In genomic region chr22:45962431-45962712, GRCh38 we compare ENCODE assay signal across 37 cellular contexts. TPM values are rescaled to one million over a fixed set of nuclear protein-coding genes. Genes with fewer than 3 reads are reported as not detected.
"Had no signal": no experiment of that assay in that cellular context is flagged by ENCODE, and none has a peak within 500 bp of the region (broad histone marks: within the 10 kb centered on the region; RNA-seq: fewer than 3 reads in every experiment).

No MANE protein-coding gene starts in this region.

- H3K4me1 Mint-ChIP-seq: activated B cell treated with CpG ODN at 0.5 μM for 24 hours; activated CD4-positive, alpha-beta T cell treated with anti-CD3 and anti-CD28 coated beads, Interleukin-2, amount 10 ng/mL, durations not matched to agents 24 days and 14 days; activated naive CD8-positive, alpha-beta T cell treated with anti-CD3 and anti-CD28 coated beads for 36 hours; activated T-helper 17 cell treated with anti-CD3 and anti-CD28 coated beads, Interleukin-2, amount 50 U/mL, for 72 hours had no signal

- H3K36me3 Mint-ChIP-seq: activated CD4-positive, alpha-beta memory T cell treated with anti-CD3 and anti-CD28 coated beads for 36 hours; activated naive CD4-positive, alpha-beta T cell treated with anti-CD3 and anti-CD28 coated beads, Interleukin-2, amount 50 U/mL, for 72 hours; activated naive CD8-positive, alpha-beta T cell treated with anti-CD3 and anti-CD28 coated beads for 36 hours had no signal

- H3K27ac Mint-ChIP-seq: activated B cell treated with CpG ODN at 0.5 μM for 24 hours; activated CD4-positive, alpha-beta memory T cell treated with anti-CD3 and anti-CD28 coated beads for 36 hours; activated CD4-positive, alpha-beta T cell treated with anti-CD3 and anti-CD28 coated beads, Interleukin-2, amount 10 ng/mL, durations not matched to agents 24 days and 14 days; activated CD8-positive, alpha-beta T cell treated with anti-CD3 and anti-CD28 coated beads for 36 hours; activated naive CD4-positive, alpha-beta T cell treated with anti-CD3 and anti-CD28 coated beads for 36 hours; activated naive CD4-positive, alpha-beta T cell treated with anti-CD3 and anti-CD28 coated beads, Interleukin-2, amount 50 U/mL, for 72 hours; activated naive CD8-positive, alpha-beta T cell treated with anti-CD3 and anti-CD28 coated beads for 36 hours; activated T-cell treated with anti-CD3 and anti-CD28 coated beads, Interleukin-2, amount 50 U/mL, for 72 hours; activated T-helper 1 cell treated with anti-CD3 and anti-CD28 coated beads, Interleukin-12 subunit alpha, Interleukin-12 subunit beta, Interleukin-2, Interleukin-4 antibody, amounts not matched to agents 30 ng/mL and 10 ng/mL and 1 ng/mL, durations not matched to agents 14 hours and 24 hours and 36 hours; activated T-helper 17 cell treated with anti-CD3 and anti-CD28 coated beads, Interleukin-2, amount 50 U/mL, for 72 hours; T-helper 1 cell treated with Interleukin-12 subunit alpha and Interleukin-12 subunit beta and Interleukin-4 antibody, amounts not matched to agents 30 μg/mL and 1 μg/mL, for 36 hours; T-helper 2 cell treated with Interferon-gamma antibody and Interleukin-4, amounts not matched to agents 5 μg/mL and 100 μg/mL, for 36 hours had no signal

- H3K9me3 ChIP-seq: adrenal gland, body of pancreas, breast epithelium had no signal

- H3K9me3 Mint-ChIP-seq: activated B cell treated with CpG ODN at 0.5 μM for 24 hours; activated CD4-positive, alpha-beta memory T cell treated with anti-CD3 and anti-CD28 coated beads for 36 hours; activated CD4-positive, alpha-beta T cell treated with anti-CD3 and anti-CD28 coated beads, Interleukin-2, amount 10 ng/mL, durations not matched to agents 24 days and 14 days; activated CD8-positive, alpha-beta T cell treated with anti-CD3 and anti-CD28 coated beads for 36 hours; activated naive CD4-positive, alpha-beta T cell treated with anti-CD3 and anti-CD28 coated beads for 36 hours; activated naive CD4-positive, alpha-beta T cell treated with anti-CD3 and anti-CD28 coated beads, Interleukin-2, amount 50 U/mL, for 72 hours; activated naive CD8-positive, alpha-beta T cell treated with anti-CD3 and anti-CD28 coated beads for 36 hours; activated T-cell treated with anti-CD3 and anti-CD28 coated beads, Interleukin-2, amount 50 U/mL, for 4 hours; activated T-cell treated with anti-CD3 and anti-CD28 coated beads, Interleukin-2, amount 50 U/mL, for 72 hours; activated T-helper 1 cell treated with anti-CD3 and anti-CD28 coated beads, Interleukin-12 subunit alpha, Interleukin-12 subunit beta, Interleukin-2, Interleukin-4 antibody, amounts not matched to agents 30 ng/mL and 10 ng/mL and 1 ng/mL, durations not matched to agents 14 hours and 24 hours and 36 hours; activated T-helper 17 cell treated with anti-CD3 and anti-CD28 coated beads, Interleukin-2, amount 50 U/mL, for 72 hours; T-helper 1 cell treated with Interleukin-12 subunit alpha and Interleukin-12 subunit beta and Interleukin-4 antibody, amounts not matched to agents 30 μg/mL and 1 μg/mL, for 36 hours; T-helper 2 cell treated with Interferon-gamma antibody and Interleukin-4, amounts not matched to agents 5 μg/mL and 100 μg/mL, for 36 hours had no signal

- H3K4me3 Mint-ChIP-seq: activated B cell treated with CpG ODN at 0.5 μM for 24 hours; activated CD4-positive, alpha-beta memory T cell treated with anti-CD3 and anti-CD28 coated beads for 36 hours; activated CD4-positive, alpha-beta T cell treated with anti-CD3 and anti-CD28 coated beads, Interleukin-2, amount 10 ng/mL, durations not matched to agents 24 days and 14 days; activated CD8-positive, alpha-beta T cell treated with anti-CD3 and anti-CD28 coated beads for 36 hours; activated naive CD4-positive, alpha-beta T cell treated with anti-CD3 and anti-CD28 coated beads for 36 hours; activated naive CD8-positive, alpha-beta T cell treated with anti-CD3 and anti-CD28 coated beads for 36 hours; activated T-cell treated with anti-CD3 and anti-CD28 coated beads, Interleukin-2, amount 50 U/mL, for 4 hours; activated T-cell treated with anti-CD3 and anti-CD28 coated beads, Interleukin-2, amount 50 U/mL, for 72 hours; activated T-helper 1 cell treated with anti-CD3 and anti-CD28 coated beads, Interleukin-12 subunit alpha, Interleukin-12 subunit beta, Interleukin-2, Interleukin-4 antibody, amounts not matched to agents 30 ng/mL and 10 ng/mL and 1 ng/mL, durations not matched to agents 14 hours and 24 hours and 36 hours; activated T-helper 17 cell treated with anti-CD3 and anti-CD28 coated beads, Interleukin-2, amount 50 U/mL, for 72 hours; T-helper 1 cell treated with Interleukin-12 subunit alpha and Interleukin-12 subunit beta and Interleukin-4 antibody, amounts not matched to agents 30 μg/mL and 1 μg/mL, for 36 hours; T-helper 2 cell treated with Interferon-gamma antibody and Interleukin-4, amounts not matched to agents 5 μg/mL and 100 μg/mL, for 36 hours had no signal

- H3K4me1 ChIP-seq: adrenal gland, breast epithelium had no signal

- H3K27ac ChIP-seq: adrenal gland, body of pancreas, brain microvascular endothelial cell, breast epithelium, VCaP had no signal

- H3K4me3 ChIP-seq: adrenal gland, body of pancreas, breast epithelium had no signal

- H3K27me3 Mint-ChIP-seq: activated CD4-positive, alpha-beta T cell treated with anti-CD3 and anti-CD28 coated beads, Interleukin-2, amount 10 ng/mL, durations not matched to agents 24 days and 14 days had no signal

- H3K27me3 ChIP-seq: adrenal gland, body of pancreas, brain microvascular endothelial cell had no signal

- DNase-seq: activated B cell treated with CpG ODN at 0.5 μM for 24 hours; activated CD4-positive, alpha-beta memory T cell treated with anti-CD3 and anti-CD28 coated beads for 36 hours; activated CD4-positive, alpha-beta T cell treated with anti-CD3 and anti-CD28 coated beads for 4 hours; activated CD4-positive, alpha-beta T cell treated with anti-CD3 and anti-CD28 coated beads, Interleukin-2, amount 10 ng/mL, durations not matched to agents 24 days and 14 days; activated CD4-positive, alpha-beta T cell treated with anti-CD3 and anti-CD28 coated beads, Interleukin-2, amount 50 U/mL, for 1 hour; activated CD4-positive, alpha-beta T cell treated with anti-CD3 and anti-CD28 coated beads, Interleukin-2, amount 50 U/mL, for 4 hours; activated CD4-positive, CD25-positive, alpha-beta regulatory T cell treated with anti-CD3 and anti-CD28 coated beads, Interleukin-2, amount 50 U/mL, for 72 hours; activated CD8-positive, alpha-beta memory T cell treated with anti-CD3 and anti-CD28 coated beads, Interleukin-2, amount 50 U/mL, for 4 hours; activated CD8-positive, alpha-beta T cell treated with anti-CD3 and anti-CD28 coated beads for 36 hours; activated effector memory CD4-positive, alpha-beta T cell treated with anti-CD3 and anti-CD28 coated beads, Interleukin-2, amount 50 U/mL, for 16 hours; activated gamma-delta T cell treated with Interleukin-2 at 50 U/mL for 16 hours; activated naive CD4-positive, alpha-beta T cell; activated naive CD4-positive, alpha-beta T cell treated with anti-CD3 and anti-CD28 coated beads for 36 hours; activated naive CD4-positive, alpha-beta T cell treated with anti-CD3 and anti-CD28 coated beads, Interleukin-2, amount 50 U/mL, for 16 hours; activated naive CD8-positive, alpha-beta T cell treated with anti-CD3 and anti-CD28 coated beads for 36 hours; activated T-cell treated with anti-CD3 and anti-CD28 coated beads for 4 hours; activated T-cell treated with anti-CD3 and anti-CD28 coated beads, Interleukin-2, amount 50 U/mL, for 1 hour; activated T-cell treated with anti-CD3 and anti-CD28 coated beads, Interleukin-2, amount 50 U/mL, for 4 hours; activated T-cell treated with anti-CD3 and anti-CD28 coated beads, Interleukin-2, amount 50 U/mL, for 72 hours; adrenal gland; amniotic stem cell; aorta; body of pancreas; brain microvascular endothelial cell; central memory CD4-positive, alpha-beta T cell; T-helper 1 cell; T-helper 2 cell; T-helper 9 cell had no signal

- H3K36me3 ChIP-seq: adrenal gland, brain microvascular endothelial cell, breast epithelium had no signal

RNA-seq across cellular contexts. Expression of gene WNT7B, which starts 14.6 kb away (rescaled TPM):
- total RNA-seq: activated B cell treated with CpG ODN at 0.5 μM for 24 hours; activated CD4-positive, alpha-beta memory T cell treated with anti-CD3 and anti-CD28 coated beads for 36 hours; activated CD4-positive, alpha-beta T cell treated with anti-CD3 and anti-CD28 coated beads, Interleukin-2, amount 10 ng/mL, durations not matched to agents 24 days and 14 days; activated CD8-positive, alpha-beta memory T cell treated with anti-CD3 and anti-CD28 coated beads for 36 hours; activated CD8-positive, alpha-beta T cell treated with anti-CD3 and anti-CD28 coated beads for 36 hours; activated naive CD4-positive, alpha-beta T cell treated with anti-CD3 and anti-CD28 coated beads for 36 hours; activated naive CD8-positive, alpha-beta T cell treated with anti-CD3 and anti-CD28 coated beads for 36 hours; activated T-cell treated with anti-CD3 and anti-CD28 coated beads, Interleukin-2, amount 50 U/mL, for 72 hours; activated T-helper 1 cell treated with anti-CD3 and anti-CD28 coated beads, Interleukin-12 subunit alpha, Interleukin-12 subunit beta, Interleukin-2, Interleukin-4 antibody, amounts not matched to agents 30 ng/mL and 10 ng/mL and 1 ng/mL, durations not matched to agents 14 hours and 24 hours and 36 hours; activated T-helper 17 cell treated with anti-CD3 and anti-CD28 coated beads, Interleukin-2, amount 50 U/mL, for 72 hours; aorta; cardiac septum had no signal
- polyA plus RNA-seq: aorta had no signal
